Comparison of ENCODE assay signal across 37 cellular contexts in the genomic region with DNA sequence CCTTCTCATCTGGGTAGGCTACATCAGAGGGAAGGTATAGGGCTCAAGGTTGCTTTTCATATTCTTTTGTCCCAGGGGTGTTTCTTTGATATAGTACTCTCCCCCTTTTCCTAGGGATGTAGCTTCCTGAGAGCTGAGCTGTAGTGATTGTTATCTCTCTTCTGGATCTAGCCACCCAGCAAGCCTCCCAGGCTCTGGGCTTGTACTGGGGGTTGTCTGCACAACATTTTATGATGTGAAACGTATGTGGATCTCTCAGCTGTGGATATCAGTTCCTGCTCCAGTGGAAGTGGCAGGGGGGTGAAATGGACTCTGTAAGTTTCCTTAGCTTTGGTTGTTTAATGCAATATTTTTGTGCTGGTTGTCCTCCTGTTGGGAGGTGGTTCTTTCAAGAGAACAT.
"Had no signal": no experiment of that assay in that cellular context is flagged by ENCODE, and none has a peak within 500 bp of the region (broad histone marks: within the 10 kb centered on the region; RNA-seq: fewer than 3 reads in every experiment).

No MANE protein-coding gene starts in this region.

- H3K4me1 ChIP-seq: adrenal gland, ascending aorta, body of pancreas, breast epithelium had no signal

- H3K9me3 Mint-ChIP-seq: activated naive CD4-positive, alpha-beta T cell treated with anti-CD3 and anti-CD28 coated beads for 36 hours; activated naive CD8-positive, alpha-beta T cell treated with anti-CD3 and anti-CD28 coated beads, Interleukin-2, amount 10 ng/mL, durations not matched to agents 7 days and 5 days; activated T-helper 1 cell treated with anti-CD3 and anti-CD28 coated beads, Interleukin-12 subunit alpha, Interleukin-12 subunit beta, Interleukin-2, Interleukin-4 antibody, amounts not matched to agents 30 ng/mL and 10 ng/mL and 1 ng/mL, durations not matched to agents 14 hours and 24 hours and 36 hours had no signal

- H3K9me3 ChIP-seq: adrenal gland, ascending aorta, body of pancreas had no signal

- DNase-seq: activated effector memory CD4-positive, alpha-beta T cell treated with anti-CD3 and anti-CD28 coated beads, Interleukin-2, amount 50 U/mL, for 16 hours; activated effector memory CD4-positive, alpha-beta T cell treated with Interleukin-2 at 50 U/mL for 16 hours; activated gamma-delta T cell; activated gamma-delta T cell treated with Interleukin-2 at 50 U/mL for 16 hours; activated naive CD4-positive, alpha-beta T cell; activated naive CD4-positive, alpha-beta T cell treated with anti-CD3 and anti-CD28 coated beads for 36 hours; activated naive CD4-positive, alpha-beta T cell treated with anti-CD3 and anti-CD28 coated beads, Interleukin-2, amount 10 ng/mL, durations not matched to agents 7 days and 5 days; activated naive CD4-positive, alpha-beta T cell treated with anti-CD3 and anti-CD28 coated beads, Interleukin-2, amount 50 U/mL, for 16 hours; activated naive CD4-positive, alpha-beta T cell treated with Interleukin-2 at 50 U/mL for 16 hours; activated naive CD8-positive, alpha-beta T cell treated with anti-CD3 and anti-CD28 coated beads for 36 hours; activated naive CD8-positive, alpha-beta T cell treated with anti-CD3 and anti-CD28 coated beads, Interleukin-2, amount 10 ng/mL, durations not matched to agents 7 days and 5 days; activated naive CD8-positive, alpha-beta T cell treated with anti-CD3 and anti-CD28 coated beads, Interleukin-2, amount 50 U/mL, for 24 hours; activated T-cell treated with anti-CD3 and anti-CD28 coated beads, Interleukin-2, amount 50 U/mL, for 1 hour; activated T-cell treated with anti-CD3 and anti-CD28 coated beads, Interleukin-2, amount 50 U/mL, for 24 hours; activated T-cell treated with anti-CD3 and anti-CD28 coated beads, Interleukin-2, amount 50 U/mL, for 4 hours; activated T-cell treated with anti-CD3 and anti-CD28 coated beads, Interleukin-2, amount 50 U/mL, for 48 hours; activated T-cell treated with anti-CD3 and anti-CD28 coated beads, Interleukin-2, amount 50 U/mL, for 72 hours; amniotic stem cell; amygdala; anterior cingulate cortex; body of pancreas; brain microvascular endothelial cell; caudate nucleus; central memory CD4-positive, alpha-beta T cell; cerebellar nuclear complex had no signal

- H3K36me3 Mint-ChIP-seq: activated naive CD4-positive, alpha-beta T cell treated with anti-CD3 and anti-CD28 coated beads, Interleukin-2, amount 10 ng/mL, durations not matched to agents 7 days and 5 days; activated naive CD4-positive, alpha-beta T cell treated with anti-CD3 and anti-CD28 coated beads, Interleukin-2, amount 50 U/mL, for 24 hours; activated naive CD4-positive, alpha-beta T cell treated with anti-CD3 and anti-CD28 coated beads, Interleukin-2, amount 50 U/mL, for 72 hours; activated naive CD8-positive, alpha-beta T cell; activated naive CD8-positive, alpha-beta T cell treated with anti-CD3 and anti-CD28 coated beads for 36 hours; activated naive CD8-positive, alpha-beta T cell treated with anti-CD3 and anti-CD28 coated beads, Interleukin-2, amount 10 ng/mL, durations not matched to agents 7 days and 5 days; brain had no signal

- H3K27me3 ChIP-seq: adrenal gland, ascending aorta, body of pancreas, brain microvascular endothelial cell, breast epithelium, cardiac muscle cell had no signal

- H3K27ac Mint-ChIP-seq: activated naive CD4-positive, alpha-beta T cell treated with anti-CD3 and anti-CD28 coated beads for 36 hours; activated naive CD4-positive, alpha-beta T cell treated with anti-CD3 and anti-CD28 coated beads, Interleukin-2, amount 10 ng/mL, durations not matched to agents 7 days and 5 days; activated naive CD4-positive, alpha-beta T cell treated with anti-CD3 and anti-CD28 coated beads, Interleukin-2, amount 50 U/mL, for 24 hours; activated naive CD4-positive, alpha-beta T cell treated with anti-CD3 and anti-CD28 coated beads, Interleukin-2, amount 50 U/mL, for 72 hours; activated naive CD8-positive, alpha-beta T cell; activated naive CD8-positive, alpha-beta T cell treated with anti-CD3 and anti-CD28 coated beads for 36 hours; activated naive CD8-positive, alpha-beta T cell treated with anti-CD3 and anti-CD28 coated beads, Interleukin-2, amount 10 ng/mL, durations not matched to agents 7 days and 5 days; activated naive CD8-positive, alpha-beta T cell treated with anti-CD3 and anti-CD28 coated beads, Interleukin-2, amount 50 U/mL, for 24 hours; activated T-cell treated with anti-CD3 and anti-CD28 coated beads, Interleukin-2, amount 50 U/mL, for 24 hours; activated T-cell treated with anti-CD3 and anti-CD28 coated beads, Interleukin-2, amount 50 U/mL, for 72 hours; activated T-helper 1 cell treated with anti-CD3 and anti-CD28 coated beads, Interleukin-12 subunit alpha, Interleukin-12 subunit beta, Interleukin-2, Interleukin-4 antibody, amounts not matched to agents 30 ng/mL and 10 ng/mL and 1 ng/mL, durations not matched to agents 14 hours and 24 hours and 36 hours; activated T-helper 17 cell treated with anti-CD3 and anti-CD28 coated beads, Interleukin-2, amount 50 U/mL, for 72 hours; activated T-helper 2 cell treated with anti-CD3 and anti-CD28 coated beads, Interferon-gamma antibody, Interleukin-2, Interleukin-4, amounts not matched to agents 10 μg/mL and 5 μg/mL and 100 μg/mL, durations not matched to agents 14 hours and 24 hours and 36 hours; brain had no signal

- H3K4me3 ChIP-seq: adrenal gland, ascending aorta, body of pancreas, breast epithelium, cardiac muscle cell had no signal

- H3K4me1 Mint-ChIP-seq: activated naive CD4-positive, alpha-beta T cell treated with anti-CD3 and anti-CD28 coated beads, Interleukin-2, amount 10 ng/mL, durations not matched to agents 7 days and 5 days; activated naive CD4-positive, alpha-beta T cell treated with anti-CD3 and anti-CD28 coated beads, Interleukin-2, amount 50 U/mL, for 24 hours; activated naive CD8-positive, alpha-beta T cell treated with anti-CD3 and anti-CD28 coated beads for 36 hours; activated naive CD8-positive, alpha-beta T cell treated with anti-CD3 and anti-CD28 coated beads, Interleukin-2, amount 10 ng/mL, durations not matched to agents 7 days and 5 days; activated naive CD8-positive, alpha-beta T cell treated with anti-CD3 and anti-CD28 coated beads, Interleukin-2, amount 50 U/mL, for 24 hours; activated T-helper 17 cell treated with anti-CD3 and anti-CD28 coated beads, Interleukin-2, amount 50 U/mL, for 72 hours; brain; central memory CD8-positive, alpha-beta T cell had no signal

- H3K36me3 ChIP-seq: adrenal gland, ascending aorta, brain microvascular endothelial cell, breast epithelium, cardiac muscle cell had no signal

- H3K27me3 Mint-ChIP-seq: activated naive CD4-positive, alpha-beta T cell treated with anti-CD3 and anti-CD28 coated beads, Interleukin-2, amount 10 ng/mL, durations not matched to agents 7 days and 5 days; activated naive CD4-positive, alpha-beta T cell treated with anti-CD3 and anti-CD28 coated beads, Interleukin-2, amount 50 U/mL, for 24 hours; activated naive CD8-positive, alpha-beta T cell; activated naive CD8-positive, alpha-beta T cell treated with anti-CD3 and anti-CD28 coated beads for 36 hours; activated naive CD8-positive, alpha-beta T cell treated with anti-CD3 and anti-CD28 coated beads, Interleukin-2, amount 10 ng/mL, durations not matched to agents 7 days and 5 days; activated naive CD8-positive, alpha-beta T cell treated with anti-CD3 and anti-CD28 coated beads, Interleukin-2, amount 50 U/mL, for 24 hours; activated T-cell treated with anti-CD3 and anti-CD28 coated beads, Interleukin-2, amount 50 U/mL, for 24 hours; activated T-helper 17 cell treated with anti-CD3 and anti-CD28 coated beads, Interleukin-2, amount 50 U/mL, for 72 hours; brain; central memory CD8-positive, alpha-beta T cell had no signal

- H3K27ac ChIP-seq: adrenal gland, ascending aorta, body of pancreas, brain microvascular endothelial cell, breast epithelium, cardiac muscle cell had no signal

- H3K4me3 Mint-ChIP-seq: activated naive CD4-positive, alpha-beta T cell treated with anti-CD3 and anti-CD28 coated beads for 36 hours; activated naive CD4-positive, alpha-beta T cell treated with anti-CD3 and anti-CD28 coated beads, Interleukin-2, amount 10 ng/mL, durations not matched to agents 7 days and 5 days; activated naive CD4-positive, alpha-beta T cell treated with anti-CD3 and anti-CD28 coated beads, Interleukin-2, amount 50 U/mL, for 24 hours; activated naive CD8-positive, alpha-beta T cell; activated naive CD8-positive, alpha-beta T cell treated with anti-CD3 and anti-CD28 coated beads for 36 hours; activated naive CD8-positive, alpha-beta T cell treated with anti-CD3 and anti-CD28 coated beads, Interleukin-2, amount 10 ng/mL, durations not matched to agents 7 days and 5 days; activated naive CD8-positive, alpha-beta T cell treated with anti-CD3 and anti-CD28 coated beads, Interleukin-2, amount 50 U/mL, for 24 hours; activated T-cell treated with anti-CD3 and anti-CD28 coated beads, Interleukin-2, amount 50 U/mL, for 24 hours; activated T-cell treated with anti-CD3 and anti-CD28 coated beads, Interleukin-2, amount 50 U/mL, for 4 hours; activated T-cell treated with anti-CD3 and anti-CD28 coated beads, Interleukin-2, amount 50 U/mL, for 72 hours; activated T-helper 1 cell treated with anti-CD3 and anti-CD28 coated beads, Interleukin-12 subunit alpha, Interleukin-12 subunit beta, Interleukin-2, Interleukin-4 antibody, amounts not matched to agents 30 ng/mL and 10 ng/mL and 1 ng/mL, durations not matched to agents 14 hours and 24 hours and 36 hours; activated T-helper 17 cell treated with anti-CD3 and anti-CD28 coated beads, Interleukin-2, amount 50 U/mL, for 72 hours; brain; central memory CD8-positive, alpha-beta T cell had no signal

- ATAC-seq: activated naive CD4-positive, alpha-beta T cell treated with anti-CD3 and anti-CD28 coated beads, Interleukin-2, amount 50 U/mL, for 72 hours; activated naive CD8-positive, alpha-beta T cell treated with anti-CD3 and anti-CD28 coated beads, Interleukin-2, amount 50 U/mL, for 24 hours; activated T-cell treated with anti-CD3 and anti-CD28 coated beads, Interleukin-2, amount 50 U/mL, for 4 hours; activated T-cell treated with anti-CD3 and anti-CD28 coated beads, Interleukin-2, amount 50 U/mL, for 72 hours; activated T-helper 17 cell treated with anti-CD3 and anti-CD28 coated beads, Interleukin-2, amount 50 U/mL, for 72 hours; body of pancreas had no signal
